ENCODE assay signal across 1 cellular context in the genomic region with DNA sequence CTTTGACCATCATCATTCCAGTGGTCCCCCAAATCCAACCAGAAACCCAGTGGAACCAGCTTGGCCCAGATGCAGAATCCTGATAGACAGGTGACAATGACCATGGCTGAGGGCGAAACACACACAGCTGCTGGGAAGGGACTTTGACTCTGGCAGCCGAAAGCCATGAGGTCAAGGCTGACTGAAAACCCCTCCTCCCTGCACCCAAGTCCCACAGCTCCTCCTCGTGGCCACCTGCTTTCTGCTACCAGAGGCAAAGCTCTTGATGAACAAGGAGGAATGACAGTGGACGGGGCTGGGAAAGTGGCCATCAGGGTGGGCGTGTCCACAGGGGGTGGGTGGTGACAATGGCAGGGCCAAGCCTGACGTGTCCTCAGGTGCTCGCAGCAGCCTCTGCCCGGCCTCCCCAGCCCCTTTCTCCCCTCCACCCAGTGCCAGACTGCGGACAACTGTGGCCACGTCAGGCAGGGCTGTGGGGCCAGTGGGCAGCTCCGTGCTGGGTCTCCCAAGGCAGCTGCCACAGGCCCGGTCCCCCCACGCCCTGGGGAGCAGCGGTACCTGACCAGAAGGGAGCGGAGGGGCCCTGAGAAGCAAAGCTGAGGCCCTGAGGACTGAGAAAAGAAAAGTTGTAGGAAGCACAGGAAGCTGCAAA.
TF ChIP-seq lines count a peak whose summit lies in the region.

No MANE protein-coding gene starts in this region.

TF ChIP-seq in liver, 16 proteins besides CTCF, POLR2A, EP300 and RAD21 (continued from another document):
- TF ChIP-seq JUND (IDR thresholded peaks at IDR 0.05) = peak; percentile 29 to 79
- peak; percentile 95 for TF ChIP-seq YY1 (IDR thresholded peaks at IDR 0.05)
- TF ChIP-seq HNF4G (IDR thresholded peaks at IDR 0.05) = peak; percentile 95
- peak; percentile 79 for TF ChIP-seq FOXA2 (IDR thresholded peaks at IDR 0.05)
- peak; percentile 97 to 98 for TF ChIP-seq RXRA (IDR thresholded peaks at IDR 0.05)
- peak; percentile 98 for TF ChIP-seq NR2F2 (IDR thresholded peaks at IDR 0.05)
- no peak for TF ChIP-seq GABPA (IDR thresholded peaks at IDR 0.05 in 1 of 2, conservative IDR thresholded peaks at IDR 0.05 in 1 of 2)
- peak; percentile 54 for TF ChIP-seq FOXA1 (IDR thresholded peaks at IDR 0.05)
- peak; percentile 99 for TF ChIP-seq HNF4A (conservative IDR thresholded peaks at IDR 0.05)
- TF ChIP-seq, protein P1, sequence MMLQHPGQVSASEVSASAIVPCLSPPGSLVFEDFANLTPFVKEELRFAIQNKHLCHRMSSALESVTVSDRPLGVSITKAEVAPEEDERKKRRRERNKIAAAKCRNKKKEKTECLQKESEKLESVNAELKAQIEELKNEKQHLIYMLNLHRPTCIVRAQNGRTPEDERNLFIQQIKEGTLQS (IDR thresholded peaks at IDR 0.05) = peak; percentile 70
- TF ChIP-seq SP1 (IDR thresholded peaks at IDR 0.05) = peak; percentile 97
- TF ChIP-seq EGR1 (IDR thresholded peaks at IDR 0.05; ENCODE audit: low read depth in 2 of 2) = peak in 1 of 2 donors; percentile 87
- TF ChIP-seq, protein P2, sequence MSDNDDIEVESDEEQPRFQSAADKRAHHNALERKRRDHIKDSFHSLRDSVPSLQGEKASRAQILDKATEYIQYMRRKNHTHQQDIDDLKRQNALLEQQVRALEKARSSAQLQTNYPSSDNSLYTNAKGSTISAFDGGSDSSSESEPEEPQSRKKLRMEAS (IDR thresholded peaks at IDR 0.05) = peak; percentile 92
- TF ChIP-seq, protein P3, sequence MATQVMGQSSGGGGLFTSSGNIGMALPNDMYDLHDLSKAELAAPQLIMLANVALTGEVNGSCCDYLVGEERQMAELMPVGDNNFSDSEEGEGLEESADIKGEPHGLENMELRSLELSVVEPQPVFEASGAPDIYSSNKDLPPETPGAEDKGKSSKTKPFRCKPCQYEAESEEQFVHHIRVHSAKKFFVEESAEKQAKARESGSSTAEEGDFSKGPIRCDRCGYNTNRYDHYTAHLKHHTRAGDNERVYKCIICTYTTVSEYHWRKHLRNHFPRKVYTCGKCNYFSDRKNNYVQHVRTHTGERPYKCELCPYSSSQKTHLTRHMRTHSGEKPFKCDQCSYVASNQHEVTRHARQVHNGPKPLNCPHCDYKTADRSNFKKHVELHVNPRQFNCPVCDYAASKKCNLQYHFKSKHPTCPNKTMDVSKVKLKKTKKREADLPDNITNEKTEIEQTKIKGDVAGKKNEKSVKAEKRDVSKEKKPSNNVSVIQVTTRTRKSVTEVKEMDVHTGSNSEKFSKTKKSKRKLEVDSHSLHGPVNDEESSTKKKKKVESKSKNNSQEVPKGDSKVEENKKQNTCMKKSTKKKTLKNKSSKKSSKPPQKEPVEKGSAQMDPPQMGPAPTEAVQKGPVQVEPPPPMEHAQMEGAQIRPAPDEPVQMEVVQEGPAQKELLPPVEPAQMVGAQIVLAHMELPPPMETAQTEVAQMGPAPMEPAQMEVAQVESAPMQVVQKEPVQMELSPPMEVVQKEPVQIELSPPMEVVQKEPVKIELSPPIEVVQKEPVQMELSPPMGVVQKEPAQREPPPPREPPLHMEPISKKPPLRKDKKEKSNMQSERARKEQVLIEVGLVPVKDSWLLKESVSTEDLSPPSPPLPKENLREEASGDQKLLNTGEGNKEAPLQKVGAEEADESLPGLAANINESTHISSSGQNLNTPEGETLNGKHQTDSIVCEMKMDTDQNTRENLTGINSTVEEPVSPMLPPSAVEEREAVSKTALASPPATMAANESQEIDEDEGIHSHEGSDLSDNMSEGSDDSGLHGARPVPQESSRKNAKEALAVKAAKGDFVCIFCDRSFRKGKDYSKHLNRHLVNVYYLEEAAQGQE (IDR thresholded peaks at IDR 0.05) = peak; percentile 89
- TF ChIP-seq, protein P4, sequence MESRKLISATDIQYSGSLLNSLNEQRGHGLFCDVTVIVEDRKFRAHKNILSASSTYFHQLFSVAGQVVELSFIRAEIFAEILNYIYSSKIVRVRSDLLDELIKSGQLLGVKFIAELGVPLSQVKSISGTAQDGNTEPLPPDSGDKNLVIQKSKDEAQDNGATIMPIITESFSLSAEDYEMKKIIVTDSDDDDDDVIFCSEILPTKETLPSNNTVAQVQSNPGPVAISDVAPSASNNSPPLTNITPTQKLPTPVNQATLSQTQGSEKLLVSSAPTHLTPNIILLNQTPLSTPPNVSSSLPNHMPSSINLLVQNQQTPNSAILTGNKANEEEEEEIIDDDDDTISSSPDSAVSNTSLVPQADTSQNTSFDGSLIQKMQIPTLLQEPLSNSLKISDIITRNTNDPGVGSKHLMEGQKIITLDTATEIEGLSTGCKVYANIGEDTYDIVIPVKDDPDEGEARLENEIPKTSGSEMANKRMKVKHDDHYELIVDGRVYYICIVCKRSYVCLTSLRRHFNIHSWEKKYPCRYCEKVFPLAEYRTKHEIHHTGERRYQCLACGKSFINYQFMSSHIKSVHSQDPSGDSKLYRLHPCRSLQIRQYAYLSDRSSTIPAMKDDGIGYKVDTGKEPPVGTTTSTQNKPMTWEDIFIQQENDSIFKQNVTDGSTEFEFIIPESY (IDR thresholded peaks at IDR 0.05) = no peak
TF ChIP-seq in liver: peak in this region for 13.
